In the genomic region with DNA sequence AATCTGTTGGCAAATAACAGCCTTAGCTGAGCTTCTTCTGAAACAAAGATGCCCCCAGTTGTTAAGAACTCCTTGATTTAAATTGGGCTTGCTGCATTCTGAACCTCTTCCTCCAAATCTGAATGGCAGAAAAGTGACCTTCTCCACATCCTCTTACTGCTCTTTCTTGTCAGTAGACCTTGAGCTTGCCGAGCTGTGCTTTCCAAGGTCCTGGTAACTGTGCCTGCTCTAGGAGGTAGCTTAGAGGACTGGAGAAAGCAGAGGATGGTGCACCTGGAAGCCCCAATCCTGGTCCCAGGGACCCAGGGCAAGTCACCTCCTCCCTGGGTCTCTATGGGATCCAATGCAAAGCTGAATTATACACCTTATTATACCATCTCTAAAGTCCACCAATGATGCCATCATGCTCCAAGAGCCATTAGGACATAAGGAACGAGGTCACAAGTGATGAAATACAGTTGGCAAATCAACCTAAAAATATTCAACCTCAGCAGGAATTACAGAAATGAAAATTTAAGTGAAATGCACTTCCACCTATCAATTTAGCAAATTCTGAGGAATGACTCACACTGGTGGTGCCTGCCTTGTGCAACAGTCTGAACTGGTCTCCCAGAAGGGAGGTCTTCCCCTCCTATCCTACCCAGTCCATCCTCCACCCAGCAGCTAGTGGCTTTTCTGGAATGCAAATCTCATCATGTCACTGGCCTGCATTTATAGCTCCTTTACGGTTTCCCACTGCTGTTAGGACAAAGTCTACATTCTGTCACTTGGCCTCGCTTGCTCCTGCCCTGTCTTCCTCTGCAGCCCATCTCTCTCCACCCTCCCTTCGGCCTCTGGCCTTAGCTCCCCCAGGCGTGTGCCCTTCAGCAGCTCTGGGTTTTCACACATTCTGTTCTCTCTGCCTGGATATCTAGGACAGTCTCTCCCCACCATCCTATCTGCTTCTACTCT, we compare ENCODE assay signal across 10 cellular contexts. TPM values are rescaled to one million over a fixed set of nuclear protein-coding genes. Genes with fewer than 3 reads are reported as not detected.
A peak's percentile ranks its signal among the peaks of the same experiment; 100 is the strongest.
DNase-seq lines count a peak whose midpoint lies in the region; ATAC-seq and TF ChIP-seq lines count a peak whose summit lies in the region.
"Had no signal": no experiment of that assay in that cellular context is flagged by ENCODE, and none has a peak within 500 bp of the region (broad histone marks: within the 10 kb centered on the region; RNA-seq: fewer than 3 reads in every experiment).

No MANE protein-coding gene starts in this region.

- H3K27ac Mint-ChIP-seq in activated T-helper 17 cell treated with anti-CD3 and anti-CD28 coated beads, Interleukin-2, amount 50 U/mL, for 72 hours, result no peak overlapping the region
- no peak overlapping the region for H3K27ac Mint-ChIP-seq in activated T-helper 2 cell treated with anti-CD3 and anti-CD28 coated beads, Interferon-gamma antibody, Interleukin-2, Interleukin-4, amounts not matched to agents 10 μg/mL and 5 μg/mL and 100 μg/mL, durations not matched to agents 14 hours and 24 hours and 36 hours

- DNase-seq in GM04503 (ENCODE audit: low read depth), result peak; percentile 92
- peak; percentile 83 for DNase-seq in glomerular visceral epithelial cell (ENCODE audit: extremely low spot score)
- peak; percentile 46 for DNase-seq in retina
- no peak for DNase-seq in HuH-7.5 (ENCODE audit: low spot score)
- no peak for DNase-seq in activated T-helper 2 cell treated with anti-CD3 and anti-CD28 coated beads, Interferon-gamma antibody, Interleukin-2, Interleukin-4, amounts not matched to agents 10 μg/mL and 5 μg/mL and 100 μg/mL, durations not matched to agents 14 hours and 24 hours and 36 hours (ENCODE audit: low spot score)
- no peak for DNase-seq in GM10266 (ENCODE audit: extremely low spot score)
- DNase-seq: naive thymus-derived CD8-positive, alpha-beta T cell; NCI-H1092 treated with DMSO at 0.1 percent for 48 hours had no signal

- peak; percentile 82 for ATAC-seq in SK-N-SH treated with all-trans-retinoic acid at 6 μM for 48 hours
- ATAC-seq in activated T-helper 17 cell treated with anti-CD3 and anti-CD28 coated beads, Interleukin-2, amount 50 U/mL, for 72 hours (replicated peaks), result no peak

- no peaks in the 10 kb centered on the region for H3K36me3 Mint-ChIP-seq in activated T-helper 17 cell treated with anti-CD3 and anti-CD28 coated beads, Interleukin-2, amount 50 U/mL, for 72 hours (ENCODE audit: low read depth)
- H3K36me3 Mint-ChIP-seq in activated T-helper 2 cell treated with anti-CD3 and anti-CD28 coated beads, Interferon-gamma antibody, Interleukin-2, Interleukin-4, amounts not matched to agents 10 μg/mL and 5 μg/mL and 100 μg/mL, durations not matched to agents 14 hours and 24 hours and 36 hours (ENCODE audit: low read depth), result no peaks in the 10 kb centered on the region

- H3K4me3 Mint-ChIP-seq in activated T-helper 17 cell treated with anti-CD3 and anti-CD28 coated beads, Interleukin-2, amount 50 U/mL, for 72 hours, result no peak overlapping the region
- H3K4me3 Mint-ChIP-seq in activated T-helper 2 cell treated with anti-CD3 and anti-CD28 coated beads, Interferon-gamma antibody, Interleukin-2, Interleukin-4, amounts not matched to agents 10 μg/mL and 5 μg/mL and 100 μg/mL, durations not matched to agents 14 hours and 24 hours and 36 hours (ENCODE audit: low read depth), result no peak overlapping the region

- H3K4me1 Mint-ChIP-seq in activated T-helper 17 cell treated with anti-CD3 and anti-CD28 coated beads, Interleukin-2, amount 50 U/mL, for 72 hours, result peaks cover 16% of the 10 kb centered on the region
- peaks cover 10% of the 10 kb centered on the region for H3K4me1 Mint-ChIP-seq in activated T-helper 2 cell treated with anti-CD3 and anti-CD28 coated beads, Interferon-gamma antibody, Interleukin-2, Interleukin-4, amounts not matched to agents 10 μg/mL and 5 μg/mL and 100 μg/mL, durations not matched to agents 14 hours and 24 hours and 36 hours (ENCODE audit: low read depth)

- H3K9me3 Mint-ChIP-seq in activated T-helper 17 cell treated with anti-CD3 and anti-CD28 coated beads, Interleukin-2, amount 50 U/mL, for 72 hours, result no peaks in the 10 kb centered on the region
- no peaks in the 10 kb centered on the region for H3K9me3 Mint-ChIP-seq in activated T-helper 2 cell treated with anti-CD3 and anti-CD28 coated beads, Interferon-gamma antibody, Interleukin-2, Interleukin-4, amounts not matched to agents 10 μg/mL and 5 μg/mL and 100 μg/mL, durations not matched to agents 14 hours and 24 hours and 36 hours
- H3K9me3 Mint-ChIP-seq: naive thymus-derived CD8-positive, alpha-beta T cell had no signal

- intact Hi-C loops in activated T-helper 2 cell treated with anti-CD3 and anti-CD28 coated beads, Interferon-gamma antibody, Interleukin-2, Interleukin-4, amounts not matched to agents 10 μg/mL and 5 μg/mL and 100 μg/mL, durations not matched to agents 14 hours and 24 hours and 36 hours (cut with micrococcal nuclease), result no loop called here

- no peak for TF ChIP-seq CTCF in GM10266 (IDR thresholded peaks at IDR 0.05; ENCODE audit: control insufficient read depth, insufficient read depth, low read depth, missing control alignments)

- no peaks in the 10 kb centered on the region for H3K27me3 Mint-ChIP-seq in activated T-helper 17 cell treated with anti-CD3 and anti-CD28 coated beads, Interleukin-2, amount 50 U/mL, for 72 hours
- H3K27me3 Mint-ChIP-seq in activated T-helper 2 cell treated with anti-CD3 and anti-CD28 coated beads, Interferon-gamma antibody, Interleukin-2, Interleukin-4, amounts not matched to agents 10 μg/mL and 5 μg/mL and 100 μg/mL, durations not matched to agents 14 hours and 24 hours and 36 hours (ENCODE audit: low read depth), result peaks cover 2% of the 10 kb centered on the region
- H3K27me3 Mint-ChIP-seq: naive thymus-derived CD8-positive, alpha-beta T cell had no signal

TF ChIP-seq in SK-N-SH treated with all-trans-retinoic acid at 6 μM for 48 hours, 23 proteins besides CTCF, POLR2A, EP300 and RAD21 (continues in another document):
- TF ChIP-seq TOX (CRISPR knock-in tag; IDR thresholded peaks at IDR 0.05; ENCODE audit: borderline replicate concordance) (no peak), SNAI2 (CRISPR knock-in tag; IDR thresholded peaks at IDR 0.05) (no peak; the same call in 1 of the 2 replicates), ZNF70 (CRISPR knock-in tag; IDR thresholded peaks at IDR 0.05) (no peak), RARB (CRISPR knock-in tag; IDR thresholded peaks at IDR 0.05) (no peak)
- TF ChIP-seq, protein P1, sequence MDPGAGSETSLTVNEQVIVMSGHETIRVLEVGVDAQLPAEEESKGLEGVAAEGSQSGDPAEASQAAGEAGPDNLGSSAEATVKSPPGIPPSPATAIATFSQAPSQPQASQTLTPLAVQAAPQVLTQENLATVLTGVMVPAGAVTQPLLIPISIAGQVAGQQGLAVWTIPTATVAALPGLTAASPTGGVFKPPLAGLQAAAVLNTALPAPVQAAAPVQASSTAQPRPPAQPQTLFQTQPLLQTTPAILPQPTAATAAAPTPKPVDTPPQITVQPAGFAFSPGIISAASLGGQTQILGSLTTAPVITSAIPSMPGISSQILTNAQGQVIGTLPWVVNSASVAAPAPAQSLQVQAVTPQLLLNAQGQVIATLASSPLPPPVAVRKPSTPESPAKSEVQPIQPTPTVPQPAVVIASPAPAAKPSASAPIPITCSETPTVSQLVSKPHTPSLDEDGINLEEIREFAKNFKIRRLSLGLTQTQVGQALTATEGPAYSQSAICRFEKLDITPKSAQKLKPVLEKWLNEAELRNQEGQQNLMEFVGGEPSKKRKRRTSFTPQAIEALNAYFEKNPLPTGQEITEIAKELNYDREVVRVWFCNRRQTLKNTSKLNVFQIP (CRISPR knock-in tag; IDR thresholded peaks at IDR 0.05; ENCODE audit: borderline replicate concordance, low read depth), result no peak
- TF ChIP-seq, protein P2, sequence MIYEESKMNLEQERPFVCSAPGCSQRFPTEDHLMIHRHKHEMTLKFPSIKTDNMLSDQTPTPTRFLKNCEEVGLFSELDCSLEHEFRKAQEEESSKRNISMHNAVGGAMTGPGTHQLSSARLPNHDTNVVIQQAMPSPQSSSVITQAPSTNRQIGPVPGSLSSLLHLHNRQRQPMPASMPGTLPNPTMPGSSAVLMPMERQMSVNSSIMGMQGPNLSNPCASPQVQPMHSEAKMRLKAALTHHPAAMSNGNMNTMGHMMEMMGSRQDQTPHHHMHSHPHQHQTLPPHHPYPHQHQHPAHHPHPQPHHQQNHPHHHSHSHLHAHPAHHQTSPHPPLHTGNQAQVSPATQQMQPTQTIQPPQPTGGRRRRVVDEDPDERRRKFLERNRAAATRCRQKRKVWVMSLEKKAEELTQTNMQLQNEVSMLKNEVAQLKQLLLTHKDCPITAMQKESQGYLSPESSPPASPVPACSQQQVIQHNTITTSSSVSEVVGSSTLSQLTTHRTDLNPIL (CRISPR knock-in tag; IDR thresholded peaks at IDR 0.05; ENCODE audit: low read depth), result peak; percentile 29; the same call in 1 of the 2 replicates

RNA-seq across cellular contexts. Expression of a gene that starts 36.6 kb away (rescaled TPM):
- total RNA-seq in activated T-helper 17 cell treated with anti-CD3 and anti-CD28 coated beads, Interleukin-2, amount 50 U/mL, for 72 hours, result 10 to 100 TPM; 20.4 to 24.8 TPM
- total RNA-seq in activated T-helper 2 cell treated with anti-CD3 and anti-CD28 coated beads, Interferon-gamma antibody, Interleukin-2, Interleukin-4, amounts not matched to agents 10 μg/mL and 5 μg/mL and 100 μg/mL, durations not matched to agents 14 hours and 24 hours and 36 hours, result 9.4 and 13.4 TPM in 2 replicates

RNA-seq across cellular contexts. Expression of a gene that starts 37.1 kb away (rescaled TPM):
- under 1 TPM in 1 of 2 donors, not detected in 1; 0.58 TPM for total RNA-seq in activated T-helper 17 cell treated with anti-CD3 and anti-CD28 coated beads, Interleukin-2, amount 50 U/mL, for 72 hours
- total RNA-seq in activated T-helper 2 cell treated with anti-CD3 and anti-CD28 coated beads, Interferon-gamma antibody, Interleukin-2, Interleukin-4, amounts not matched to agents 10 μg/mL and 5 μg/mL and 100 μg/mL, durations not matched to agents 14 hours and 24 hours and 36 hours, result not detected in 2 replicates

Comparison
In these comparisons a context has a peak if more than half of its experiments do, and no peak if none do; other contexts are left out.
1. DNase-seq: peak in GM04503 (single experiment), glomerular visceral epithelial cell (single experiment) and retina (single experiment); none in HuH-7.5 (single experiment), activated T-helper 2 cell treated with anti-CD3 and anti-CD28 coated beads, Interferon-gamma antibody, Interleukin-2, Interleukin-4, amounts not matched to agents 10 μg/mL and 5 μg/mL and 100 μg/mL, durations not matched to agents 14 hours and 24 hours and 36 hours (single experiment) and GM10266 (single experiment).